Comparison of ENCODE assay signal across 12 cellular contexts in the genomic region with DNA sequence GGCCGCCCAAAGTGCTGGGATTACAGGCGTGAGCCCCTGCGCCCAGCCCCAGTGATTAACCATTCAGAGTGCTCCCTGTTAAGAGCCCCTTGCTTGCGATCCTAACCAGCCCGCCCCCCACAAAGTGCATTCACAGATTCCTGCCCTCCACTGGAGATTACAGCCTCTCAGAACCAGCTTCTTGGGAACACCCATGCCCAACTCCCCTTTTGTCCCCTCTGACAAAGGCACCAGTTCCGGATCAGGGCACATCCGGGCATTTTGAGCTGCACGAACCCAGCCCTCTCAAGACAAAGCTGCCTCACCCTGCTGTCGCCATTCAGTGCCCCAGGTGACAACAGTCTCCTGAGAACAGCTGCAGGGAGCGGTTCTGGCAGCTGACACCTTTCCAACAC. TPM values are rescaled to one million over a fixed set of nuclear protein-coding genes. Genes with fewer than 3 reads are reported as not detected.
DNase-seq lines count a peak whose midpoint lies in the region; ATAC-seq and TF ChIP-seq lines count a peak whose summit lies in the region.
"Had no signal": no experiment of that assay in that cellular context is flagged by ENCODE, and none has a peak within 500 bp of the region (broad histone marks: within the 10 kb centered on the region; RNA-seq: fewer than 3 reads in every experiment).

No MANE protein-coding gene starts in this region.

- peaks cover 10% of the 10 kb centered on the region for H3K4me1 Mint-ChIP-seq in activated naive CD4-positive, alpha-beta T cell treated with anti-CD3 and anti-CD28 coated beads, Interleukin-2, amount 50 U/mL, for 24 hours

- no peaks in the 10 kb centered on the region for H3K9me3 Mint-ChIP-seq in activated naive CD4-positive, alpha-beta T cell treated with anti-CD3 and anti-CD28 coated beads, Interleukin-2, amount 50 U/mL, for 24 hours
- no peaks in the 10 kb centered on the region for H3K9me3 Mint-ChIP-seq in activated naive CD4-positive, alpha-beta T cell treated with anti-CD3 and anti-CD28 coated beads, Interleukin-2, amount 50 U/mL, for 72 hours

- H3K27me3 ChIP-seq in iPS-20b (ENCODE audit: insufficient read depth, low read length) (peaks cover 14% of the 10 kb centered on the region), upper lobe of left lung (peaks cover 0 to 15% (median 11%) of the 10 kb centered on the region in 4 donors), foreskin keratinocyte (peaks cover 20% of the 10 kb centered on the region)

- peak overlapping the region; percentile 62 for H3K4me3 Mint-ChIP-seq in activated naive CD4-positive, alpha-beta T cell treated with anti-CD3 and anti-CD28 coated beads, Interleukin-2, amount 50 U/mL, for 24 hours

- H3K4me1 ChIP-seq in iPS-20b (ENCODE audit: insufficient read depth, low read length) (peaks cover 18% of the 10 kb centered on the region), upper lobe of left lung (peaks cover 10 to 30% (median 18%) of the 10 kb centered on the region in 4 donors), foreskin keratinocyte (peaks cover 5% of the 10 kb centered on the region)

- H3K27me3 Mint-ChIP-seq in activated naive CD4-positive, alpha-beta T cell treated with anti-CD3 and anti-CD28 coated beads, Interleukin-2, amount 50 U/mL, for 24 hours = peaks cover 27% of the 10 kb centered on the region

- TF ChIP-seq EP300 in upper lobe of left lung (IDR thresholded peaks at IDR 0.05) = no peak

- no peaks in the 10 kb centered on the region for H3K36me3 Mint-ChIP-seq in activated naive CD4-positive, alpha-beta T cell treated with anti-CD3 and anti-CD28 coated beads, Interleukin-2, amount 50 U/mL, for 24 hours
- peaks cover 0 to 5% of the 10 kb centered on the region in 2 donors for H3K36me3 Mint-ChIP-seq in activated naive CD4-positive, alpha-beta T cell treated with anti-CD3 and anti-CD28 coated beads, Interleukin-2, amount 50 U/mL, for 72 hours

- H3K36me3 ChIP-seq in iPS-20b (ENCODE audit: insufficient read depth, low read depth, low read length) (peaks cover 22% of the 10 kb centered on the region), upper lobe of left lung (peaks cover 0 to 5% (median 0%) of the 10 kb centered on the region in 4 donors)
- H3K36me3 ChIP-seq: adrenal gland; BLaER1 treated with 17β-estradiol and CSF1 and Interleukin-3, amounts not matched to agents 10 nM and 100 nM had no signal

- no peak overlapping the region; the same call in 1 of the 2 replicates for H3K9ac ChIP-seq in iPS-20b (ENCODE audit: low read depth, low read length)
- H3K9ac ChIP-seq: BLaER1 treated with 17β-estradiol and CSF1 and Interleukin-3, amounts not matched to agents 10 nM and 100 nM had no signal

- peak overlapping the region; percentile 26 for H3K27ac ChIP-seq in iPS-20b (ENCODE audit: low read length)
- peak overlapping the region; percentile 69 to 93 (median 88) for H3K27ac ChIP-seq in upper lobe of left lung
- H3K27ac ChIP-seq in foreskin keratinocyte = no peak overlapping the region
- H3K27ac ChIP-seq: BLaER1 treated with 17β-estradiol and CSF1 and Interleukin-3, amounts not matched to agents 10 nM and 100 nM had no signal

- TF ChIP-seq CTCF in upper lobe of left lung (IDR thresholded peaks at IDR 0.05) (no peak), foreskin keratinocyte (conservative IDR thresholded peaks at IDR 0.05) (no peak)

- H3K9me3 ChIP-seq in iPS-20b (ENCODE audit: insufficient read depth, low read depth, low read length) = no peaks in the 10 kb centered on the region
- H3K9me3 ChIP-seq in upper lobe of left lung = no peaks in the 10 kb centered on the region
- H3K9me3 ChIP-seq: adrenal gland had no signal

- WGBS in upper lobe of left lung, 2 donors = 48 to 49% methylated on average over 6 to 10 of the region's 10 CpGs

- ATAC-seq in activated naive CD4-positive, alpha-beta T cell treated with anti-CD3 and anti-CD28 coated beads, Interleukin-2, amount 50 U/mL, for 72 hours = no peak
- no peak for ATAC-seq in upper lobe of left lung (ENCODE audit: low FRiP score in 2 of 2)
- ATAC-seq in foreskin keratinocyte = no peak
- no peak for ATAC-seq in HG03135 (IDR thresholded peaks at IDR 0.05; ENCODE audit: unreplicated experiment)

- no peak for DNase-seq in activated naive CD4-positive, alpha-beta T cell treated with anti-CD3 and anti-CD28 coated beads, Interleukin-2, amount 50 U/mL, for 72 hours (ENCODE audit: low spot score in 2 of 2)
- DNase-seq in NCI-H774 (lab: John Stamatoyannopoulos, UW) = peak; percentile 69
- peak in 1 of 2 donors; percentile 17 for DNase-seq in upper lobe of left lung
- DNase-seq in foreskin keratinocyte = no peak
- DNase-seq in NOMO-1 treated with DMSO at 0.1 percent for 48 hours (lab: John Stamatoyannopoulos, UW; ENCODE audit: unreplicated experiment) = no peak
- DNase-seq: activated CD4-positive, alpha-beta T cell treated with anti-CD3 and anti-CD28 coated beads, Interleukin-2, amount 50 U/mL, for 48 hours; adrenal gland had no signal

- H3K4me3 ChIP-seq in iPS-20b (ENCODE audit: low read length) (no peak overlapping the region), upper lobe of left lung (peak overlapping the region in 1 of 4 donors; percentile 50)
- H3K4me3 ChIP-seq: BLaER1 treated with 17β-estradiol and CSF1 and Interleukin-3, amounts not matched to agents 10 nM and 100 nM had no signal

- no peak for TF ChIP-seq POLR2A in upper lobe of left lung (IDR thresholded peaks at IDR 0.05)

- no peak overlapping the region for H3K27ac Mint-ChIP-seq in activated naive CD4-positive, alpha-beta T cell treated with anti-CD3 and anti-CD28 coated beads, Interleukin-2, amount 50 U/mL, for 24 hours
- no peak overlapping the region for H3K27ac Mint-ChIP-seq in activated naive CD4-positive, alpha-beta T cell treated with anti-CD3 and anti-CD28 coated beads, Interleukin-2, amount 50 U/mL, for 72 hours

RNA-seq across cellular contexts. Expression of gene KRT19, which starts 0.8 kb away (rescaled TPM):
- total RNA-seq in activated naive CD4-positive, alpha-beta T cell treated with anti-CD3 and anti-CD28 coated beads, Interleukin-2, amount 50 U/mL, for 72 hours = not detected
- 1,000 to 10,000 TPM in 1 of 6 donors, 100 to 1,000 TPM in 5; 235 to 1,101 (median 666) TPM for total RNA-seq in upper lobe of left lung
- 225 and 517 TPM in 2 replicates for total RNA-seq in foreskin keratinocyte
- 311 and 641 TPM in 2 replicates for polyA plus RNA-seq in foreskin keratinocyte

RNA-seq across cellular contexts. Expression of gene KRT15, which starts 10.3 kb away (rescaled TPM):
- not detected for total RNA-seq in activated naive CD4-positive, alpha-beta T cell treated with anti-CD3 and anti-CD28 coated beads, Interleukin-2, amount 50 U/mL, for 72 hours
- total RNA-seq in upper lobe of left lung (10 to 100 TPM; 10.5 to 57.9 (median 19.2) TPM), foreskin keratinocyte (195 and 314 TPM in 2 replicates)
- polyA plus RNA-seq in foreskin keratinocyte = 218 and 326 TPM in 2 replicates

RNA-seq across cellular contexts. Expression of gene KRT13, which starts 23.5 kb away (rescaled TPM):
- not detected for total RNA-seq in activated naive CD4-positive, alpha-beta T cell treated with anti-CD3 and anti-CD28 coated beads, Interleukin-2, amount 50 U/mL, for 72 hours
- total RNA-seq in upper lobe of left lung (10 to 100 TPM in 1 of 6 donors, 1 to 10 TPM in 5; 1.0 to 12.1 (median 7.2) TPM), foreskin keratinocyte (0.46 and 0.61 TPM in 2 replicates)
- polyA plus RNA-seq in foreskin keratinocyte = 0.77 and 0.88 TPM in 2 replicates
- total RNA-seq: pulmonary artery endothelial cell had no signal

RNA-seq across cellular contexts. Expression of gene KRT36, which starts 39.2 kb away (rescaled TPM):
- total RNA-seq in activated naive CD4-positive, alpha-beta T cell treated with anti-CD3 and anti-CD28 coated beads, Interleukin-2, amount 50 U/mL, for 72 hours = not detected
- total RNA-seq in upper lobe of left lung (not detected), foreskin keratinocyte (not detected in 2 replicates)
- not detected in 2 replicates for polyA plus RNA-seq in foreskin keratinocyte
- total RNA-seq: pulmonary artery endothelial cell had no signal
- polyA plus RNA-seq: adrenal gland had no signal

RNA-seq across cellular contexts. Expression of gene KRT9, which starts 42.9 kb away (rescaled TPM):
- not detected for total RNA-seq in activated naive CD4-positive, alpha-beta T cell treated with anti-CD3 and anti-CD28 coated beads, Interleukin-2, amount 50 U/mL, for 72 hours
- total RNA-seq in upper lobe of left lung (not detected), foreskin keratinocyte (1.0 and 1.3 TPM in 2 replicates)
- 1.4 and 1.7 TPM in 2 replicates for polyA plus RNA-seq in foreskin keratinocyte
- total RNA-seq: pulmonary artery endothelial cell had no signal

Comparison
In these comparisons a context has a peak if more than half of its experiments do, and no peak if none do; other contexts are left out.
1. RNA of gene KRT19, which starts 0.8 kb away (total RNA-seq): 235 to 1,101 TPM in upper lobe of left lung and 225 to 517 TPM in foreskin keratinocyte; not detected in activated naive CD4-positive, alpha-beta T cell treated with anti-CD3 and anti-CD28 coated beads, Interleukin-2, amount 50 U/mL, for 72 hours; every median in the first group is over 100 times any median in the second.
2. RNA of gene KRT15, which starts 10.3 kb away (total RNA-seq): 195 to 314 TPM in foreskin keratinocyte and 10.5 to 57.9 TPM in upper lobe of left lung; not detected in activated naive CD4-positive, alpha-beta T cell treated with anti-CD3 and anti-CD28 coated beads, Interleukin-2, amount 50 U/mL, for 72 hours; every median in the first group is over 10 times any median in the second.